ENCODE assay signal across 24 cellular contexts in the genomic region with DNA sequence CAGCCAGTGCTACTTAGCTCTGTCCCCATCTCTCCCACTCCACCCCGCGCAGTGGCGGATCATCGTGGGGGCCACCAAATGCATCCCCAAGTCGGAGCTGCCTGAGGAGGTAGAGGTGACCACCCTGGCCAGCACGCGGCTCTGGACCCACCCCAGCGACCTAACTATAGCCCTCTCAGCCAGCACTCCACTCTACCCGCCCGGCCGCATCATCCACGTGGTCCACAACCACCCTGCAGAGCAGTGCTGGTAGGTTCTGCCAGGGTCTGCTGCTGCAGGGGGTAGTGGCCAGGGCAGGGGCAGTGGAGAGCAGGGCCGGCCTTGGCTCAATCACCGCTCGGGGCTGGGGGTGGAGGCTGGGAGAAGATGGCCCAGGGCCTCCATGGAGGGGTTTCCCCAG.
"Had no signal": no experiment of that assay in that cellular context is flagged by ENCODE, and none has a peak within 500 bp of the region (broad histone marks: within the 10 kb centered on the region; RNA-seq: fewer than 3 reads in every experiment).

No MANE protein-coding gene starts in this region.

- H3K9me3 ChIP-seq: colonic mucosa, esophagus muscularis mucosa, esophagus squamous epithelium, gastrocnemius medialis, gastroesophageal sphincter, heart left ventricle, heart right ventricle had no signal

- H3K36me3 ChIP-seq: colonic mucosa had no signal

- H3K4me1 ChIP-seq: colonic mucosa, esophagus muscularis mucosa, foreskin keratinocyte, gastrocnemius medialis, gastroesophageal sphincter had no signal

- H3K27me3 ChIP-seq: colonic mucosa, dorsolateral prefrontal cortex, esophagus muscularis mucosa, esophagus squamous epithelium, gastrocnemius medialis, gastroesophageal sphincter, heart left ventricle, heart right ventricle had no signal

- H3K27ac Mint-ChIP-seq: effector memory CD8-positive, alpha-beta T cell; endodermal cell had no signal

- DNase-seq: colonic mucosa; cortex of kidney; dermis blood vessel endothelial cell; dorsolateral prefrontal cortex; effector CD4-positive, alpha-beta T cell; effector CD8-positive, alpha-beta T cell; effector memory CD4-positive, alpha-beta T cell; effector memory CD8-positive, alpha-beta T cell; erythroblast; esophagus squamous epithelium; foreskin fibroblast; foreskin keratinocyte; foreskin melanocyte; gastrocnemius medialis; glutamatergic neuron; head of caudate nucleus; heart left ventricle; heart right ventricle had no signal

- H3K4me3 Mint-ChIP-seq: effector memory CD8-positive, alpha-beta T cell; endodermal cell had no signal

- H3K4me3 ChIP-seq: colonic mucosa, coronary artery, dorsolateral prefrontal cortex, esophagus muscularis mucosa, esophagus squamous epithelium, gastrocnemius medialis, gastroesophageal sphincter, heart left ventricle, heart right ventricle had no signal

- H3K27ac ChIP-seq: colonic mucosa, coronary artery, epithelial cell of prostate, esophagus muscularis mucosa, foreskin keratinocyte, gastrocnemius medialis, gastroesophageal sphincter, heart left ventricle, heart right ventricle had no signal

- ATAC-seq: effector memory CD8-positive, alpha-beta T cell; esophagus mucosa; foreskin keratinocyte; gastrocnemius medialis; gastroesophageal sphincter had no signal

- H3K9me3 Mint-ChIP-seq: effector memory CD8-positive, alpha-beta T cell; endodermal cell had no signal

- H3K4me1 Mint-ChIP-seq: endodermal cell had no signal
